1 cellular context compared by ENCODE assay signal in genomic region chr7:136033413-136034031, GRCh38.
TF ChIP-seq lines count a peak whose summit lies in the region.

No MANE protein-coding gene starts in this region.

TF ChIP-seq in K562, 482 proteins besides CTCF, POLR2A, EP300 and RAD21 (continued from another document and continues in another):
- no peak for TF ChIP-seq ETV5 (CRISPR knock-in tag; IDR thresholded peaks at IDR 0.05; ENCODE audit: low read depth)
- no peak for TF ChIP-seq CAMTA2 (CRISPR knock-in tag; conservative IDR thresholded peaks at IDR 0.05)
- no peak for TF ChIP-seq KHSRP (IDR thresholded peaks at IDR 0.05)
- TF ChIP-seq ATF1 (CRISPR knock-in tag; IDR thresholded peaks at IDR 0.05) = no peak
- TF ChIP-seq ATF1 (tag; IDR thresholded peaks at IDR 0.05) = peak; percentile 41; the same call in 1 of the 2 replicates
- TF ChIP-seq PBX2 (CRISPR knock-in tag; IDR thresholded peaks at IDR 0.05; ENCODE audit: low read depth) = no peak
- peak; percentile 79 for TF ChIP-seq PBX2 (tag; conservative IDR thresholded peaks at IDR 0.05; ENCODE audit: low read depth)
- peak; percentile 51; the same call in 1 of the 2 replicates for TF ChIP-seq GATAD2B (IDR thresholded peaks at IDR 0.05; ENCODE audit: borderline replicate concordance)
- peak; percentile 61 for TF ChIP-seq MEF2A (IDR thresholded peaks at IDR 0.05; ENCODE audit: control insufficient read depth, low read depth, low read length)
- TF ChIP-seq CC2D1A (IDR thresholded peaks at IDR 0.05) = peak; percentile 72; the same call in 1 of the 2 replicates
- no peak for TF ChIP-seq TARDBP (IDR thresholded peaks at IDR 0.05)
- peak; percentile 83; the same call in 1 of the 2 replicates for TF ChIP-seq TCF7 (IDR thresholded peaks at IDR 0.05; ENCODE audit: borderline replicate concordance)
- peak; percentile 96 for TF ChIP-seq DPF2 (IDR thresholded peaks at IDR 0.05)
- TF ChIP-seq ZNF140 (CRISPR knock-in tag; IDR thresholded peaks at IDR 0.05) = no peak
- TF ChIP-seq PREB (CRISPR knock-in tag; IDR thresholded peaks at IDR 0.05) = no peak
- no peak for TF ChIP-seq RFX7 (CRISPR knock-in tag; IDR thresholded peaks at IDR 0.05)
- peak; percentile 3 for TF ChIP-seq PRDM10 (IDR thresholded peaks at IDR 0.05; ENCODE audit: partially characterized antibody)
- no peak for TF ChIP-seq ZHX1 (conservative IDR thresholded peaks at IDR 0.05; ENCODE audit: low read length)
- no peak for TF ChIP-seq ZNF512 (tag; IDR thresholded peaks at IDR 0.05)
- TF ChIP-seq ZNF75A (CRISPR knock-in tag; IDR thresholded peaks at IDR 0.05) = no peak
- peak; percentile 59; the same call in 1 of the 2 replicates for TF ChIP-seq MECOM (CRISPR knock-in tag; IDR thresholded peaks at IDR 0.05)
- TF ChIP-seq NR2C1 (IDR thresholded peaks at IDR 0.05) = no peak
- no peak for TF ChIP-seq NR2C1 (tag; IDR thresholded peaks at IDR 0.05)
- no peak for TF ChIP-seq RBM39 (optimal IDR thresholded peaks at IDR 0.05; ENCODE audit: low read depth, low read length)
- no peak for TF ChIP-seq FOXO4 (CRISPR knock-in tag; IDR thresholded peaks at IDR 0.05)
- peak; percentile 98 for TF ChIP-seq POLR2AphosphoS5 (IDR thresholded peaks at IDR 0.05; ENCODE audit: control insufficient read depth, insufficient read depth, low read depth, low read length)
- TF ChIP-seq CHD1 (IDR thresholded peaks at IDR 0.05; ENCODE audit: low read length) = peak; percentile 54
- no peak for TF ChIP-seq GABPB2 (CRISPR knock-in tag; conservative IDR thresholded peaks at IDR 0.05)
- no peak for TF ChIP-seq NCOA4 (IDR thresholded peaks at IDR 0.05; ENCODE audit: partially characterized antibody)
- peak; percentile 89 for TF ChIP-seq LEF1 (IDR thresholded peaks at IDR 0.05)
- TF ChIP-seq ETV1 (tag; conservative IDR thresholded peaks at IDR 0.05; ENCODE audit: low read depth) = peak; percentile 50; the same call in 1 of the 2 replicates
- TF ChIP-seq SMC3 (conservative IDR thresholded peaks at IDR 0.05; ENCODE audit: insufficient read depth, low read depth, low read length) = no peak
- no peak for TF ChIP-seq ETS2 (tag; IDR thresholded peaks at IDR 0.05; ENCODE audit: borderline replicate concordance, poor library complexity, severe bottlenecking)
- peak; percentile 92 to 95 for TF ChIP-seq TRIM24 (IDR thresholded peaks at IDR 0.05)
- TF ChIP-seq ZNF146 (CRISPR knock-in tag; IDR thresholded peaks at IDR 0.05; ENCODE audit: unreplicated experiment) = no peak
- no peak for TF ChIP-seq HNRNPLL (IDR thresholded peaks at IDR 0.05; ENCODE audit: low read depth, low read length, poor library complexity, severe bottlenecking)
- no peak for TF ChIP-seq PRPF4 (IDR thresholded peaks at IDR 0.05; ENCODE audit: insufficient read depth, low read depth, low read length, poor library complexity, severe bottlenecking)
- peak; percentile 67; the same call in 1 of the 2 replicates for TF ChIP-seq ARID3A (IDR thresholded peaks at IDR 0.05; ENCODE audit: borderline replicate concordance, low read depth, low read length)
- no peak for TF ChIP-seq ID3 (CRISPR knock-in tag; IDR thresholded peaks at IDR 0.05)
- peak; percentile 89 for TF ChIP-seq ID3 (tag; IDR thresholded peaks at IDR 0.05)
- peak; percentile 90 for TF ChIP-seq HDAC2 (IDR thresholded peaks at IDR 0.05)
- TF ChIP-seq HES1 (IDR thresholded peaks at IDR 0.05; ENCODE audit: low read depth) = no peak; the same call in 1 of the 2 replicates
- no peak for TF ChIP-seq MCM5 (IDR thresholded peaks at IDR 0.05; ENCODE audit: low read depth)
- TF ChIP-seq FOXM1 (IDR thresholded peaks at IDR 0.05; ENCODE audit: low read depth) = peak; percentile 93
- no peak for TF ChIP-seq FOXM1 (CRISPR knock-in tag; IDR thresholded peaks at IDR 0.05; ENCODE audit: low read depth)
- no peak for TF ChIP-seq KLF10 (CRISPR knock-in tag; IDR thresholded peaks at IDR 0.05)
- no peak for TF ChIP-seq ZC3H4 (CRISPR knock-in tag; IDR thresholded peaks at IDR 0.05; ENCODE audit: borderline replicate concordance)
- TF ChIP-seq POLR2H (tag; IDR thresholded peaks at IDR 0.05; ENCODE audit: low read depth) = no peak
- no peak for TF ChIP-seq FIP1L1 (IDR thresholded peaks at IDR 0.05; ENCODE audit: low read depth, low read length, poor library complexity, severe bottlenecking)
- no peak for TF ChIP-seq ZFP30 (CRISPR knock-in tag; IDR thresholded peaks at IDR 0.05; ENCODE audit: borderline replicate concordance)
- TF ChIP-seq MAX (CRISPR knock-in tag; IDR thresholded peaks at IDR 0.05) = no peak
- no peak for TF ChIP-seq EWSR1 (IDR thresholded peaks at IDR 0.05; ENCODE audit: borderline replicate concordance, low read depth, partially characterized antibody)
- TF ChIP-seq IFI16 (CRISPR knock-in tag; IDR thresholded peaks at IDR 0.05) = no peak
- peak; percentile 33; the same call in 1 of the 2 replicates for TF ChIP-seq ESRRA (IDR thresholded peaks at IDR 0.05; ENCODE audit: borderline replicate concordance, low read depth)
- no peak; the same call in 1 of the 2 replicates for TF ChIP-seq ELF2 (CRISPR knock-in tag; IDR thresholded peaks at IDR 0.05)
